In the genomic region with DNA sequence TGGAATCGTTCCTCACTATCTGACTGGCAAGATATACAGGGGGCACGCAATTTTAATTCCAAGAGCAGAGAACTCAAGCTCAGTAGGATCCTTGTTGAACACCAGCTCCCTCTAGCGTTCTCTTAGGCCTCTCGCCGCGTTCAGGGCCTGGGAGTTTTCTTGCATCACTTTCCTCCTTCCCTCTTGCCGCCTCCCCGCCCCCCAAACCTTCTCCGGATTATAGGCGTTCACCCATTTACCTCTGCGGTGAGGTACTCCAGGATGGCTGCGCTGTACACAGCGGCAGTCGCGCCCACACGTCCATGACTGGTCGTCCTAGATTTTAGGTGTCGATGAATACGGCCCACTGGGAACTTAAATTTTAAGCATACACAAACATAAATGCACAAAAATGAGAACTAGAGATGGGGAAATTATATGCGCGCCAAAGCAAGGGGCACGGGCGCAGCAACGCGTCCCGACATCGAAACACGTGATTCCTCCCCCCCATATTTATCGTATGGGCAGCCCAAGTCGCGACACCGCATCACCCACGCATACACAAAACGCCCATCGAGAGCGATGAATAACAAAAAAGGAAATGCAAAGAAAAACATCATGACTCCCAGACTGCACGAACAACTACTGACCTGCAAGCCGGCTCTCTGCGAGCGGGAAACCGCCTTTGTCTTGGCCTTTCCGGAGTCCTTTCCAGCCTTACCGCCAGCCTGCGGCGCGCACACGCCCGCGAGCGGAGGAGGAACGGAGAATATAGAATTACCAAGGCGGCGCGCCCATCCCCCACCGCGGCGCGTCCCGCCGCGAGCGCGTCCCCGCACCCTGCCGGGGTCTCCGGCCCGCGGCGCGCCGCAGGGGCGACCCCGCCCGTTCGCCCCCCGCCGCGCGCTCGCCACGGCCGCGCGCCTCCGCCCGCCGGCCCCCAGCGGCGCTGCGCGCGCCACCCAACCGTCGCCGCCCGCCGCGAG, we compare ENCODE assay signal across 1 cellular context.
TF ChIP-seq lines count a peak whose summit lies in the region.

No MANE protein-coding gene starts in this region.

TF ChIP-seq in H1, 55 proteins besides CTCF, POLR2A, EP300 and RAD21 (continues in another document):
- TF ChIP-seq RNF2 (IDR thresholded peaks at IDR 0.05; ENCODE audit: borderline replicate concordance, low read depth, low read length, missing control alignments, poor library complexity, severe bottlenecking) = no peak
- TF ChIP-seq TBP (IDR thresholded peaks at IDR 0.05; ENCODE audit: low read depth, low read length) = peak; percentile 73
- TF ChIP-seq KDM1A (IDR thresholded peaks at IDR 0.05; ENCODE audit: borderline replicate concordance, low read length) = no peak
- no peak for TF ChIP-seq HDAC6 (IDR thresholded peaks at IDR 0.05; ENCODE audit: low read depth, low read length)
- no peak for TF ChIP-seq SIX5 (IDR thresholded peaks at IDR 0.05; ENCODE audit: low read depth, low read length)
- TF ChIP-seq, protein P1, sequence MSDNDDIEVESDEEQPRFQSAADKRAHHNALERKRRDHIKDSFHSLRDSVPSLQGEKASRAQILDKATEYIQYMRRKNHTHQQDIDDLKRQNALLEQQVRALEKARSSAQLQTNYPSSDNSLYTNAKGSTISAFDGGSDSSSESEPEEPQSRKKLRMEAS (IDR thresholded peaks at IDR 0.05) = peak; percentile 65
- TF ChIP-seq EZH2 (IDR thresholded peaks at IDR 0.05; ENCODE audit: low read depth, low read length, severe bottlenecking) = no peak
- TF ChIP-seq POU5F1 (IDR thresholded peaks at IDR 0.05; ENCODE audit: low read depth, low read length) = no peak
- peak; percentile 81 for TF ChIP-seq TAF1 (IDR thresholded peaks at IDR 0.05; ENCODE audit: low read depth, low read length)
- TF ChIP-seq TAF7 (optimal IDR thresholded peaks at IDR 0.05; ENCODE audit: borderline replicate concordance, low read depth, low read length) = peak; percentile 90
- TF ChIP-seq NANOG (IDR thresholded peaks at IDR 0.05; ENCODE audit: insufficient read depth, low read depth, low read length, poor library complexity, severe bottlenecking) = peak; percentile 54
- TF ChIP-seq HDAC2 (IDR thresholded peaks at IDR 0.05; ENCODE audit: borderline replicate concordance in 1 of 2, low read depth in 2 of 2, low read length in 2 of 2) = 0 out of 4 replicates have a peak, but pooled peaks of 1 of the 2 experiments have one; percentile 62
- TF ChIP-seq SRF (IDR thresholded peaks at IDR 0.05; ENCODE audit: low read depth, low read length) = no peak
- 0 out of 2 replicates have a peak, but pooled peaks have one; percentile 44 for TF ChIP-seq RBBP5 (IDR thresholded peaks at IDR 0.05; ENCODE audit: borderline replicate concordance, low read depth, low read length)
- no peak for TF ChIP-seq SP1 (IDR thresholded peaks at IDR 0.05; ENCODE audit: low read depth, low read length)
- no peak for TF ChIP-seq KDM5A (IDR thresholded peaks at IDR 0.05; ENCODE audit: low read length)
- no peak for TF ChIP-seq BRCA1 (IDR thresholded peaks at IDR 0.05; ENCODE audit: low read depth, low read length)
- TF ChIP-seq, protein P2, sequence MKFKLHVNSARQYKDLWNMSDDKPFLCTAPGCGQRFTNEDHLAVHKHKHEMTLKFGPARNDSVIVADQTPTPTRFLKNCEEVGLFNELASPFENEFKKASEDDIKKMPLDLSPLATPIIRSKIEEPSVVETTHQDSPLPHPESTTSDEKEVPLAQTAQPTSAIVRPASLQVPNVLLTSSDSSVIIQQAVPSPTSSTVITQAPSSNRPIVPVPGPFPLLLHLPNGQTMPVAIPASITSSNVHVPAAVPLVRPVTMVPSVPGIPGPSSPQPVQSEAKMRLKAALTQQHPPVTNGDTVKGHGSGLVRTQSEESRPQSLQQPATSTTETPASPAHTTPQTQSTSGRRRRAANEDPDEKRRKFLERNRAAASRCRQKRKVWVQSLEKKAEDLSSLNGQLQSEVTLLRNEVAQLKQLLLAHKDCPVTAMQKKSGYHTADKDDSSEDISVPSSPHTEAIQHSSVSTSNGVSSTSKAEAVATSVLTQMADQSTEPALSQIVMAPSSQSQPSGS (IDR thresholded peaks at IDR 0.05; ENCODE audit: low read length) = peak; percentile 92
- no peak for TF ChIP-seq FOSL1 (IDR thresholded peaks at IDR 0.05; ENCODE audit: insufficient read depth, low read depth, low read length)
- no peak for TF ChIP-seq ZNF274 (IDR thresholded peaks at IDR 0.05; ENCODE audit: borderline replicate concordance, extremely low read depth, low read length)
- TF ChIP-seq, protein P3, sequence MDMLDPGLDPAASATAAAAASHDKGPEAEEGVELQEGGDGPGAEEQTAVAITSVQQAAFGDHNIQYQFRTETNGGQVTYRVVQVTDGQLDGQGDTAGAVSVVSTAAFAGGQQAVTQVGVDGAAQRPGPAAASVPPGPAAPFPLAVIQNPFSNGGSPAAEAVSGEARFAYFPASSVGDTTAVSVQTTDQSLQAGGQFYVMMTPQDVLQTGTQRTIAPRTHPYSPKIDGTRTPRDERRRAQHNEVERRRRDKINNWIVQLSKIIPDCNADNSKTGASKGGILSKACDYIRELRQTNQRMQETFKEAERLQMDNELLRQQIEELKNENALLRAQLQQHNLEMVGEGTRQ (IDR thresholded peaks at IDR 0.05; ENCODE audit: low read length) = peak; percentile 28; the same call in 1 of the 2 replicates
- TF ChIP-seq, protein P4, sequence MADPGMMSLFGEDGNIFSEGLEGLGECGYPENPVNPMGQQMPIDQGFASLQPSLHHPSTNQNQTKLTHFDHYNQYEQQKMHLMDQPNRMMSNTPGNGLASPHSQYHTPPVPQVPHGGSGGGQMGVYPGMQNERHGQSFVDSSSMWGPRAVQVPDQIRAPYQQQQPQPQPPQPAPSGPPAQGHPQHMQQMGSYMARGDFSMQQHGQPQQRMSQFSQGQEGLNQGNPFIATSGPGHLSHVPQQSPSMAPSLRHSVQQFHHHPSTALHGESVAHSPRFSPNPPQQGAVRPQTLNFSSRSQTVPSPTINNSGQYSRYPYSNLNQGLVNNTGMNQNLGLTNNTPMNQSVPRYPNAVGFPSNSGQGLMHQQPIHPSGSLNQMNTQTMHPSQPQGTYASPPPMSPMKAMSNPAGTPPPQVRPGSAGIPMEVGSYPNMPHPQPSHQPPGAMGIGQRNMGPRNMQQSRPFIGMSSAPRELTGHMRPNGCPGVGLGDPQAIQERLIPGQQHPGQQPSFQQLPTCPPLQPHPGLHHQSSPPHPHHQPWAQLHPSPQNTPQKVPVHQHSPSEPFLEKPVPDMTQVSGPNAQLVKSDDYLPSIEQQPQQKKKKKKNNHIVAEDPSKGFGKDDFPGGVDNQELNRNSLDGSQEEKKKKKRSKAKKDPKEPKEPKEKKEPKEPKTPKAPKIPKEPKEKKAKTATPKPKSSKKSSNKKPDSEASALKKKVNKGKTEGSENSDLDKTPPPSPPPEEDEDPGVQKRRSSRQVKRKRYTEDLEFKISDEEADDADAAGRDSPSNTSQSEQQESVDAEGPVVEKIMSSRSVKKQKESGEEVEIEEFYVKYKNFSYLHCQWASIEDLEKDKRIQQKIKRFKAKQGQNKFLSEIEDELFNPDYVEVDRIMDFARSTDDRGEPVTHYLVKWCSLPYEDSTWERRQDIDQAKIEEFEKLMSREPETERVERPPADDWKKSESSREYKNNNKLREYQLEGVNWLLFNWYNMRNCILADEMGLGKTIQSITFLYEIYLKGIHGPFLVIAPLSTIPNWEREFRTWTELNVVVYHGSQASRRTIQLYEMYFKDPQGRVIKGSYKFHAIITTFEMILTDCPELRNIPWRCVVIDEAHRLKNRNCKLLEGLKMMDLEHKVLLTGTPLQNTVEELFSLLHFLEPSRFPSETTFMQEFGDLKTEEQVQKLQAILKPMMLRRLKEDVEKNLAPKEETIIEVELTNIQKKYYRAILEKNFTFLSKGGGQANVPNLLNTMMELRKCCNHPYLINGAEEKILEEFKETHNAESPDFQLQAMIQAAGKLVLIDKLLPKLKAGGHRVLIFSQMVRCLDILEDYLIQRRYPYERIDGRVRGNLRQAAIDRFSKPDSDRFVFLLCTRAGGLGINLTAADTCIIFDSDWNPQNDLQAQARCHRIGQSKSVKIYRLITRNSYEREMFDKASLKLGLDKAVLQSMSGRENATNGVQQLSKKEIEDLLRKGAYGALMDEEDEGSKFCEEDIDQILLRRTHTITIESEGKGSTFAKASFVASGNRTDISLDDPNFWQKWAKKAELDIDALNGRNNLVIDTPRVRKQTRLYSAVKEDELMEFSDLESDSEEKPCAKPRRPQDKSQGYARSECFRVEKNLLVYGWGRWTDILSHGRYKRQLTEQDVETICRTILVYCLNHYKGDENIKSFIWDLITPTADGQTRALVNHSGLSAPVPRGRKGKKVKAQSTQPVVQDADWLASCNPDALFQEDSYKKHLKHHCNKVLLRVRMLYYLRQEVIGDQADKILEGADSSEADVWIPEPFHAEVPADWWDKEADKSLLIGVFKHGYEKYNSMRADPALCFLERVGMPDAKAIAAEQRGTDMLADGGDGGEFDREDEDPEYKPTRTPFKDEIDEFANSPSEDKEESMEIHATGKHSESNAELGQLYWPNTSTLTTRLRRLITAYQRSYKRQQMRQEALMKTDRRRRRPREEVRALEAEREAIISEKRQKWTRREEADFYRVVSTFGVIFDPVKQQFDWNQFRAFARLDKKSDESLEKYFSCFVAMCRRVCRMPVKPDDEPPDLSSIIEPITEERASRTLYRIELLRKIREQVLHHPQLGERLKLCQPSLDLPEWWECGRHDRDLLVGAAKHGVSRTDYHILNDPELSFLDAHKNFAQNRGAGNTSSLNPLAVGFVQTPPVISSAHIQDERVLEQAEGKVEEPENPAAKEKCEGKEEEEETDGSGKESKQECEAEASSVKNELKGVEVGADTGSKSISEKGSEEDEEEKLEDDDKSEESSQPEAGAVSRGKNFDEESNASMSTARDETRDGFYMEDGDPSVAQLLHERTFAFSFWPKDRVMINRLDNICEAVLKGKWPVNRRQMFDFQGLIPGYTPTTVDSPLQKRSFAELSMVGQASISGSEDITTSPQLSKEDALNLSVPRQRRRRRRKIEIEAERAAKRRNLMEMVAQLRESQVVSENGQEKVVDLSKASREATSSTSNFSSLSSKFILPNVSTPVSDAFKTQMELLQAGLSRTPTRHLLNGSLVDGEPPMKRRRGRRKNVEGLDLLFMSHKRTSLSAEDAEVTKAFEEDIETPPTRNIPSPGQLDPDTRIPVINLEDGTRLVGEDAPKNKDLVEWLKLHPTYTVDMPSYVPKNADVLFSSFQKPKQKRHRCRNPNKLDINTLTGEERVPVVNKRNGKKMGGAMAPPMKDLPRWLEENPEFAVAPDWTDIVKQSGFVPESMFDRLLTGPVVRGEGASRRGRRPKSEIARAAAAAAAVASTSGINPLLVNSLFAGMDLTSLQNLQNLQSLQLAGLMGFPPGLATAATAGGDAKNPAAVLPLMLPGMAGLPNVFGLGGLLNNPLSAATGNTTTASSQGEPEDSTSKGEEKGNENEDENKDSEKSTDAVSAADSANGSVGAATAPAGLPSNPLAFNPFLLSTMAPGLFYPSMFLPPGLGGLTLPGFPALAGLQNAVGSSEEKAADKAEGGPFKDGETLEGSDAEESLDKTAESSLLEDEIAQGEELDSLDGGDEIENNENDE (IDR thresholded peaks at IDR 0.05; ENCODE audit: insufficient replicate concordance, low read length) = no peak
- TF ChIP-seq YY1 (IDR thresholded peaks at IDR 0.05; ENCODE audit: low read depth, low read length) = peak; percentile 55; the same call in 1 of the 2 replicates
- no peak for TF ChIP-seq CTBP2 (IDR thresholded peaks at IDR 0.05; ENCODE audit: borderline replicate concordance, insufficient read depth, insufficient read length, low read length)
- TF ChIP-seq NRF1 (IDR thresholded peaks at IDR 0.05; ENCODE audit: low read depth, low read length) = no peak
- no peak for TF ChIP-seq SP2 (IDR thresholded peaks at IDR 0.05; ENCODE audit: low read length)
- peak; percentile 63 for TF ChIP-seq CHD2 (IDR thresholded peaks at IDR 0.05; ENCODE audit: low read length)
- TF ChIP-seq EGR1 (IDR thresholded peaks at IDR 0.05; ENCODE audit: borderline replicate concordance, low read depth, low read length) = no peak
- no peak for TF ChIP-seq KDM4A (IDR thresholded peaks at IDR 0.05; ENCODE audit: low read depth, low read length, severe bottlenecking)
- no peak for TF ChIP-seq TCF12 (IDR thresholded peaks at IDR 0.05; ENCODE audit: low read depth, low read length)
- TF ChIP-seq RFX5 (IDR thresholded peaks at IDR 0.05; ENCODE audit: borderline replicate concordance, low read depth, low read length) = no peak
- TF ChIP-seq GABPA (IDR thresholded peaks at IDR 0.05; ENCODE audit: borderline replicate concordance, insufficient read depth, low read length) = no peak
- TF ChIP-seq CREB1 (IDR thresholded peaks at IDR 0.05) = no peak; the same call in 1 of the 2 replicates
- no peak; the same call in 1 of the 2 replicates for TF ChIP-seq CHD1 (IDR thresholded peaks at IDR 0.05; ENCODE audit: low read depth, low read length)
- TF ChIP-seq, protein P5, sequence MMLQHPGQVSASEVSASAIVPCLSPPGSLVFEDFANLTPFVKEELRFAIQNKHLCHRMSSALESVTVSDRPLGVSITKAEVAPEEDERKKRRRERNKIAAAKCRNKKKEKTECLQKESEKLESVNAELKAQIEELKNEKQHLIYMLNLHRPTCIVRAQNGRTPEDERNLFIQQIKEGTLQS (IDR thresholded peaks at IDR 0.05; ENCODE audit: insufficient read depth, low read depth, low read length) = peak; percentile 79
- no peak for TF ChIP-seq CBX8 (IDR thresholded peaks at IDR 0.05; ENCODE audit: borderline replicate concordance, low read depth, low read length)
- TF ChIP-seq PHF8 (conservative IDR thresholded peaks at IDR 0.05; ENCODE audit: low read depth, low read length) = peak; percentile 69
- no peak for TF ChIP-seq CBX5 (IDR thresholded peaks at IDR 0.05; ENCODE audit: low read depth, low read length)
- TF ChIP-seq GTF2F1 (IDR thresholded peaks at IDR 0.05; ENCODE audit: borderline replicate concordance, low read depth, low read length) = no peak
- TF ChIP-seq TEAD4 (IDR thresholded peaks at IDR 0.05; ENCODE audit: low read depth, low read length) = peak; percentile 10; the same call in 1 of the 2 replicates
- no peak for TF ChIP-seq BCL11A (IDR thresholded peaks at IDR 0.05; ENCODE audit: low read depth in 2 of 2, low read length in 2 of 2)
- peak; percentile 73; the same call in 1 of the 2 replicates for TF ChIP-seq JUND (IDR thresholded peaks at IDR 0.05; ENCODE audit: low read length)
- TF ChIP-seq, protein P6, sequence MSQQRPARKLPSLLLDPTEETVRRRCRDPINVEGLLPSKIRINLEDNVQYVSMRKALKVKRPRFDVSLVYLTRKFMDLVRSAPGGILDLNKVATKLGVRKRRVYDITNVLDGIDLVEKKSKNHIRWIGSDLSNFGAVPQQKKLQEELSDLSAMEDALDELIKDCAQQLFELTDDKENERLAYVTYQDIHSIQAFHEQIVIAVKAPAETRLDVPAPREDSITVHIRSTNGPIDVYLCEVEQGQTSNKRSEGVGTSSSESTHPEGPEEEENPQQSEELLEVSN (IDR thresholded peaks at IDR 0.05) = no peak; the same call in 1 of the 2 replicates
- peak; percentile 94 for TF ChIP-seq BACH1 (IDR thresholded peaks at IDR 0.05; ENCODE audit: low read length)
- no peak for TF ChIP-seq JUN (IDR thresholded peaks at IDR 0.05; ENCODE audit: low read depth, low read length)
- peak; percentile 81; the same call in 1 of the 2 replicates for TF ChIP-seq POLR2AphosphoS5 (IDR thresholded peaks at IDR 0.05; ENCODE audit: low read depth, low read length)
- no peak for TF ChIP-seq SIRT6 (IDR thresholded peaks at IDR 0.05; ENCODE audit: low read length)
- TF ChIP-seq SUZ12 (IDR thresholded peaks at IDR 0.05; ENCODE audit: low read length) = no peak
- TF ChIP-seq SAP30 (IDR thresholded peaks at IDR 0.05; ENCODE audit: insufficient read depth, insufficient replicate concordance, low read length) = no peak
- peak; percentile 91 for TF ChIP-seq ASH2L (IDR thresholded peaks at IDR 0.05; ENCODE audit: low read length)
- no peak for TF ChIP-seq RXRA (IDR thresholded peaks at IDR 0.05; ENCODE audit: insufficient read depth, low read depth, low read length)
- peak; percentile 85; the same call in 1 of the 2 replicates for TF ChIP-seq SP4 (IDR thresholded peaks at IDR 0.05; ENCODE audit: low read length)
- 0 out of 2 replicates have a peak, but pooled peaks have one; percentile 2 for TF ChIP-seq MAFK (IDR thresholded peaks at IDR 0.05; ENCODE audit: low read depth, low read length)
